Comparison of ENCODE assay signal across 11 cellular contexts in genomic region chr10:125102216-125102615, GRCh38. TPM values are rescaled to one million over a fixed set of nuclear protein-coding genes. Genes with fewer than 3 reads are reported as not detected.
DNase-seq lines count a peak whose midpoint lies in the region; ATAC-seq and TF ChIP-seq lines count a peak whose summit lies in the region.
"Had no signal": no experiment of that assay in that cellular context is flagged by ENCODE, and none has a peak within 500 bp of the region (broad histone marks: within the 10 kb centered on the region; RNA-seq: fewer than 3 reads in every experiment).

No MANE protein-coding gene starts in this region.

- POLR2A ChIA-PET in activated CD4-positive, alpha-beta memory T cell treated with anti-CD3 and anti-CD28 coated beads for 36 hours (lab: Charles Lee): no interaction called here

- H3K27me3 Mint-ChIP-seq in activated CD4-positive, alpha-beta memory T cell treated with anti-CD3 and anti-CD28 coated beads for 36 hours: peaks cover 3% of the 10 kb centered on the region

- H3K27ac Mint-ChIP-seq in activated CD4-positive, alpha-beta memory T cell treated with anti-CD3 and anti-CD28 coated beads for 36 hours: no peak overlapping the region

- H3K4me3 ChIP-seq in AG09309 (ENCODE audit: control insufficient read depth, low read depth, low read length): no peak overlapping the region
- H3K4me3 ChIP-seq: dorsolateral prefrontal cortex had no signal

- no peak for ATAC-seq in HG02588 (IDR thresholded peaks at IDR 0.05; ENCODE audit: unreplicated experiment)
- ATAC-seq in GM18517 (IDR thresholded peaks at IDR 0.05; ENCODE audit: unreplicated experiment): no peak

- no peaks in the 10 kb centered on the region for H3K4me1 Mint-ChIP-seq in activated CD4-positive, alpha-beta memory T cell treated with anti-CD3 and anti-CD28 coated beads for 36 hours (ENCODE audit: low read depth)

- intact Hi-C loops in activated CD4-positive, alpha-beta memory T cell treated with anti-CD3 and anti-CD28 coated beads for 36 hours (cut with micrococcal nuclease): no loop called here

- no peak for TF ChIP-seq CTCF in AG09309 (IDR thresholded peaks at IDR 0.05; ENCODE audit: control insufficient read depth, insufficient read depth, low read depth, low read length, missing control alignments)

- no peak overlapping the region for H3K4me3 Mint-ChIP-seq in activated CD4-positive, alpha-beta memory T cell treated with anti-CD3 and anti-CD28 coated beads for 36 hours

- CTCF ChIA-PET in activated CD4-positive, alpha-beta memory T cell treated with anti-CD3 and anti-CD28 coated beads for 36 hours (lab: Charles Lee): no interaction called here

- H3K9me3 Mint-ChIP-seq in activated CD4-positive, alpha-beta memory T cell treated with anti-CD3 and anti-CD28 coated beads for 36 hours: no peaks in the 10 kb centered on the region

- DNase-seq in AG09309 (ENCODE audit: low read depth) (peak; percentile 27), HS-5 (ENCODE audit: low read depth) (peak; percentile 5), UCSD-AML1 (lab: John Stamatoyannopoulos, UW; ENCODE audit: unreplicated experiment) (peak; percentile 26), islet precursor cell (peak; percentile 76), NCI-H1048 (lab: John Stamatoyannopoulos, UW) (no peak)
- no peak for DNase-seq in activated CD4-positive, alpha-beta memory T cell treated with anti-CD3 and anti-CD28 coated beads for 36 hours
- DNase-seq: H7, retina had no signal

- no peaks in the 10 kb centered on the region for H3K36me3 Mint-ChIP-seq in activated CD4-positive, alpha-beta memory T cell treated with anti-CD3 and anti-CD28 coated beads for 36 hours

RNA-seq across cellular contexts. Expression of gene CTBP2, which starts 58.1 kb away (rescaled TPM):
- total RNA-seq in activated CD4-positive, alpha-beta memory T cell treated with anti-CD3 and anti-CD28 coated beads for 36 hours: under 1 TPM; 0.27 to 0.29 TPM

Comparison
In these comparisons a context has a peak if more than half of its experiments do, and no peak if none do; other contexts are left out.
1. DNase-seq: peak in AG09309 (single experiment), HS-5 (single experiment), UCSD-AML1 (single experiment) and islet precursor cell (single experiment); none in activated CD4-positive, alpha-beta memory T cell treated with anti-CD3 and anti-CD28 coated beads for 36 hours (single experiment) and NCI-H1048 (single experiment).